ENCODE assay signal across 1 cellular context in genomic region chr1:111739222-111739983, GRCh38.
TF ChIP-seq lines count a peak whose summit lies in the region.

Gene INKA2, minus strand, starts transcription at chr1:111739395. Its CDS starts 153 bp downstream, at chr1:111739242.

TF ChIP-seq in HepG2, 621 proteins besides CTCF, POLR2A, EP300 and RAD21 (continued from another document and continues in another):
- TF ChIP-seq ZNF710 (CRISPR knock-in tag; IDR thresholded peaks at IDR 0.05; ENCODE audit: borderline replicate concordance), result no peak; the same call in 1 of the 2 replicates
- no peak for TF ChIP-seq ADNP (CRISPR knock-in tag; IDR thresholded peaks at IDR 0.05)
- peak; percentile 81 for TF ChIP-seq ZNF740 (CRISPR knock-in tag; IDR thresholded peaks at IDR 0.05)
- TF ChIP-seq GPBP1L1 (CRISPR knock-in tag; IDR thresholded peaks at IDR 0.05), result no peak
- TF ChIP-seq ZNF124 (CRISPR knock-in tag; IDR thresholded peaks at IDR 0.05), result peak; percentile 61
- TF ChIP-seq FOXO1 (CRISPR knock-in tag; IDR thresholded peaks at IDR 0.05), result peak; percentile 25; the same call in 1 of the 2 replicates
- peak; percentile 72; the same call in 1 of the 2 replicates for TF ChIP-seq ZNF335 (CRISPR knock-in tag; IDR thresholded peaks at IDR 0.05)
- no peak; the same call in 1 of the 2 replicates for TF ChIP-seq ARID2 (CRISPR knock-in tag; IDR thresholded peaks at IDR 0.05; ENCODE audit: borderline replicate concordance)
- TF ChIP-seq HINFP (CRISPR knock-in tag; IDR thresholded peaks at IDR 0.05; ENCODE audit: low read depth), result no peak
- TF ChIP-seq ZNF772 (CRISPR knock-in tag; IDR thresholded peaks at IDR 0.05), result no peak
- no peak for TF ChIP-seq ZBTB46 (CRISPR knock-in tag; IDR thresholded peaks at IDR 0.05; ENCODE audit: borderline replicate concordance)
- TF ChIP-seq ZBTB10 (CRISPR knock-in tag; IDR thresholded peaks at IDR 0.05; ENCODE audit: borderline replicate concordance), result peak; percentile 90
- TF ChIP-seq KMT2A (CRISPR knock-in tag; IDR thresholded peaks at IDR 0.05), result no peak; the same call in 1 of the 2 replicates
- peak; percentile 47; the same call in 1 of the 2 replicates for TF ChIP-seq RXRB (CRISPR knock-in tag; IDR thresholded peaks at IDR 0.05; ENCODE audit: borderline replicate concordance)
- TF ChIP-seq ZNF709 (CRISPR knock-in tag; IDR thresholded peaks at IDR 0.05), result no peak
- TF ChIP-seq TGIF2 (CRISPR knock-in tag; IDR thresholded peaks at IDR 0.05), result peak; percentile 37; the same call in 1 of the 2 replicates
- TF ChIP-seq BHLHE40 (IDR thresholded peaks at IDR 0.05; ENCODE audit: low read length), result peak; percentile 89
- peak; percentile 90 for TF ChIP-seq NFAT5 (CRISPR knock-in tag; IDR thresholded peaks at IDR 0.05)
- no peak for TF ChIP-seq MAZ (IDR thresholded peaks at IDR 0.05; ENCODE audit: borderline replicate concordance, low read depth, low read length)
- TF ChIP-seq MAZ (CRISPR knock-in tag; IDR thresholded peaks at IDR 0.05; ENCODE audit: low read depth), result no peak; the same call in 1 of the 2 replicates
- TF ChIP-seq NFIC (IDR thresholded peaks at IDR 0.05; ENCODE audit: low read length), result no peak
- no peak for TF ChIP-seq HNRNPH1 (optimal IDR thresholded peaks at IDR 0.05; ENCODE audit: low read depth, low read length)
- TF ChIP-seq ZC3H4 (CRISPR knock-in tag; IDR thresholded peaks at IDR 0.05; ENCODE audit: borderline replicate concordance), result no peak; the same call in 1 of the 2 replicates
- TF ChIP-seq RBM22 (optimal IDR thresholded peaks at IDR 0.05; ENCODE audit: low read length), result no peak
- no peak for TF ChIP-seq ZBTB33 (CRISPR knock-in tag; IDR thresholded peaks at IDR 0.05)
- no peak for TF ChIP-seq DPF2 (CRISPR knock-in tag; IDR thresholded peaks at IDR 0.05; ENCODE audit: borderline replicate concordance, low read depth)
- 0 out of 2 replicates have a peak, but pooled peaks have one; percentile 9 for TF ChIP-seq ZNF121 (CRISPR knock-in tag; IDR thresholded peaks at IDR 0.05)
- no peak for TF ChIP-seq BRF2 (CRISPR knock-in tag; IDR thresholded peaks at IDR 0.05)
- TF ChIP-seq SNAPC4 (CRISPR knock-in tag; IDR thresholded peaks at IDR 0.05), result peak; percentile 82; the same call in 1 of the 2 replicates
- TF ChIP-seq MTA1 (CRISPR knock-in tag; IDR thresholded peaks at IDR 0.05; ENCODE audit: borderline replicate concordance), result peak; percentile 12; the same call in 1 of the 2 replicates
